Comparison of ENCODE assay signal across 24 cellular contexts in the genomic region with DNA sequence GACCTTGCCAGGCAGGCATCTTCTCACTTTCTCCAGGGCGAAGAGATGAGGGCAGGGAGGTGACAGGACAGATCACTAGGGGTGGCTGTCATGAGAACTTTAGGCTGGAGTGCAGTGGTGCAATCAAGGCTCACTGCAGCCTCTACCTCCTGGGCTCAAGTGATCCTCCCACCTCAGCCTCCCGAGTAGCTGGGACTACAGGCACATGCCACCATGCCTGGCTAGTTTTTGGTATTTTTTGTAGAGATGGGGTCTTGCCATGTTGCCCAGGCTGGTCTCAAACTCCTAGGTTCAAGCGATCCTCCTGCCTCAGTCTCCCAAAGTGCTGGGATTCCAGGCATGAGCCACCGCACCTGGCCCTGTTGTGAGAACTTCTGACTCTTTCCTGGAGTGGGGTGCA. TPM values are rescaled to one million over a fixed set of nuclear protein-coding genes. Genes with fewer than 3 reads are reported as not detected.
"Had no signal": no experiment of that assay in that cellular context is flagged by ENCODE, and none has a peak within 500 bp of the region (broad histone marks: within the 10 kb centered on the region; RNA-seq: fewer than 3 reads in every experiment).

No MANE protein-coding gene starts in this region.

RNA-seq across cellular contexts. Expression of a gene that starts 17.4 kb away (rescaled TPM):
- total RNA-seq: hepatocyte; myocyte; naive thymus-derived CD4-positive, alpha-beta T cell; natural killer cell treated with Interleukin-12 subunit alpha and Interleukin-12 subunit beta and Interleukin-15 and Interleukin-18, amount 100 ng/mL, for 72 hours; osteocyte had no signal
- polyA plus RNA-seq: hepatocyte; naive thymus-derived CD4-positive, alpha-beta T cell; neural cell had no signal

RNA-seq across cellular contexts. Expression of a gene that starts 23.9 kb away (rescaled TPM):
- total RNA-seq: hepatocyte; kidney epithelial cell; left ventricle myocardium inferior; lower leg skin; lung; mesenteric fat pad; mucosa of descending colon; myocyte; naive thymus-derived CD4-positive, alpha-beta T cell; natural killer cell treated with Interleukin-12 subunit alpha and Interleukin-12 subunit beta and Interleukin-15 and Interleukin-18, amount 100 ng/mL, for 72 hours; occipital lobe; osteocyte; posterior vena cava; psoas muscle; sigmoid colon; spleen; subcutaneous adipose tissue; suprapubic skin; thoracic aorta; tibial nerve; ureter; uterus had no signal
- polyA plus RNA-seq: hepatocyte; lung; naive thymus-derived CD4-positive, alpha-beta T cell; neural cell; sigmoid colon; small intestine had no signal
